ENCODE assay signal across 1 cellular context in the genomic region with DNA sequence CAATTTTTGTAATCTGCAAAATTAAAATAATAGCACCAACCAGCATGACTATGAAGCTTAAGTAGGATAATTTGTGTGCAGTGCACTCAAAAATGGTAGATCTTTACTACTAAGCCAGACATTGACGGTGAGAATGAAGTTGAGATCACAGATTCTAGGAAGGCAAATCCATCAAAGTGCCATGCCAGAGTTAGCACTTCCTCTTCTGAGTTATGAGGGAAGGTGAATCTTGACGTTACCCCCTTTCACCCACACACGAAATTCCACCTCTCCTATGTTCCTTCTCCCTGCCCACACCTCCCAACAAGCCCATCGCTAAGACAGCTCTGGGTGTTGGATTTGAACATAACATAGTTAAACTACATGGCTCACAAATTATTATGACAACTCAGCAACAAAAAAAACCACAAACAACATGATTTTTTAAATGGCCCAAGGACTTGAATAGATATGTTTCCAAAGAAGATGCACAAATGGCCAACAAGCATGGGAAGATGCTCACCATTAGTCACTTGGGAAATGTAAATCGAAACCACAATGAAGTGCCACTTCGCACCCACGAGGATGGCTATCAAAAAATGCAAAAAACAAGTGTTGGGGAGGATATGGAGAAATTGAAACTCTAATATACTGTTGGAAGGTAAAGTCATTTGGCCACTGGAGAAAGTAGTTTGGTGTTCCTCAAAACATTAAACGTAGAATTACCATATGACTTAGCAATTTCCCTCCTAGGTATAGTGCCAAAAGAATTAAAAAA.
A peak's percentile ranks its signal among the peaks of the same experiment; 100 is the strongest.
TF ChIP-seq lines count a peak whose summit lies in the region.

No MANE protein-coding gene starts in this region.

TF ChIP-seq in K562, 482 proteins besides CTCF, POLR2A, EP300 and RAD21:
- TF ChIP-seq PHB (CRISPR knock-in tag; IDR thresholded peaks at IDR 0.05) (no peak), MEIS2 (IDR thresholded peaks at IDR 0.05; ENCODE audit: partially characterized antibody) (peak; percentile 47), ZNF778 (CRISPR knock-in tag; IDR thresholded peaks at IDR 0.05) (no peak), MAFG (tag; conservative IDR thresholded peaks at IDR 0.05) (peak; percentile 32; the same call in 1 of the 2 replicates), SPI1 (IDR thresholded peaks at IDR 0.05; ENCODE audit: borderline replicate concordance, low read depth, low read length) (peak; percentile 72; the same call in 1 of the 2 replicates), ZNF316 (IDR thresholded peaks at IDR 0.05) (peak; percentile 63), C11orf30 (IDR thresholded peaks at IDR 0.05; ENCODE audit: low read depth) (peak; percentile 43; the same call in 1 of the 2 replicates)
- TF ChIP-seq, protein P1, sequence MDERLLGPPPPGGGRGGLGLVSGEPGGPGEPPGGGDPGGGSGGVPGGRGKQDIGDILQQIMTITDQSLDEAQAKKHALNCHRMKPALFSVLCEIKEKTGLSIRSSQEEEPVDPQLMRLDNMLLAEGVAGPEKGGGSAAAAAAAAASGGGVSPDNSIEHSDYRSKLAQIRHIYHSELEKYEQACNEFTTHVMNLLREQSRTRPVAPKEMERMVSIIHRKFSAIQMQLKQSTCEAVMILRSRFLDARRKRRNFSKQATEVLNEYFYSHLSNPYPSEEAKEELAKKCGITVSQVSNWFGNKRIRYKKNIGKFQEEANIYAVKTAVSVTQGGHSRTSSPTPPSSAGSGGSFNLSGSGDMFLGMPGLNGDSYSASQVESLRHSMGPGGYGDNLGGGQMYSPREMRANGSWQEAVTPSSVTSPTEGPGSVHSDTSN (CRISPR knock-in tag; IDR thresholded peaks at IDR 0.05; ENCODE audit: low read depth) = no peak
- TF ChIP-seq, protein P1 (tag; conservative IDR thresholded peaks at IDR 0.05; ENCODE audit: low read depth) = peak; percentile 69
